In the genomic region with DNA sequence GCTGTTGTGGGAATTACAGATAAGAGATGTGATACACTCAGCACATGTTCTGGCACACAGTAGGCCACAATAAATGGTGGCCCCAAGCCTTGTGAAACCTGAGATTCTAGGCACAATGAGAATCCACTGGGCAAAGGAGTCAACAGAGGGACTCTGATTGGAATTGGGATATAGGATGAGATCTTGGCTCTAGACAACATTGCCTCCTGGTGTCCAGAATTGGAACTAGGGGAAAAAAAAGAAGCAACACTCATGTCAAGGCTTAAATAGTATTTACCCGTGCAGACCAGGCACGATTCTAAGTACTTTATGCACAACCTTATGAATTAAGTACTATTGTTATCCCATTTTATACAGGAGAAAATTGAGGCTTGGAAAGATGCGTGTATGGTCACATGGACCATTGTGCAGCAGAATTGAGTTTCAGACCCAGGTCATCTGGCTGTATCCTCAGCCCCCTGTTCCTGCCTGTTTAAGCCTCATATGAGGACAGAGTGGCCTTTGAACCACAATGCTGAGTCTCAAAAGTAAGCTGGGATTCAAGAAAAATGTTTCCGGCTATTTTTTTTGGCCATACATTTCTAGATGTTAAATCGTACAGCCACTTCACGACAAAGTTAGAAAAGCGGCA, we compare ENCODE assay signal across 2 cellular contexts.
TF ChIP-seq lines count a peak whose summit lies in the region.

No MANE protein-coding gene starts in this region.

TF ChIP-seq in HCT116, 20 proteins besides CTCF, POLR2A, EP300 and RAD21:
- TF ChIP-seq ZNF274 (IDR thresholded peaks at IDR 0.05; ENCODE audit: low read depth, low read length) (no peak), EGR1 (IDR thresholded peaks at IDR 0.05; ENCODE audit: low read depth) (no peak), YY1 (IDR thresholded peaks at IDR 0.05; ENCODE audit: extremely low read depth, insufficient replicate concordance, low read depth, low read length) (no peak), SIN3A (IDR thresholded peaks at IDR 0.05; ENCODE audit: low read depth) (no peak), TCF7L2 (IDR thresholded peaks at IDR 0.05; ENCODE audit: borderline replicate concordance, extremely low read depth, insufficient read depth, insufficient read length) (no peak), SP1 (IDR thresholded peaks at IDR 0.05; ENCODE audit: low read depth) (no peak), SRF (IDR thresholded peaks at IDR 0.05; ENCODE audit: low read depth) (no peak)
- TF ChIP-seq, protein P1, sequence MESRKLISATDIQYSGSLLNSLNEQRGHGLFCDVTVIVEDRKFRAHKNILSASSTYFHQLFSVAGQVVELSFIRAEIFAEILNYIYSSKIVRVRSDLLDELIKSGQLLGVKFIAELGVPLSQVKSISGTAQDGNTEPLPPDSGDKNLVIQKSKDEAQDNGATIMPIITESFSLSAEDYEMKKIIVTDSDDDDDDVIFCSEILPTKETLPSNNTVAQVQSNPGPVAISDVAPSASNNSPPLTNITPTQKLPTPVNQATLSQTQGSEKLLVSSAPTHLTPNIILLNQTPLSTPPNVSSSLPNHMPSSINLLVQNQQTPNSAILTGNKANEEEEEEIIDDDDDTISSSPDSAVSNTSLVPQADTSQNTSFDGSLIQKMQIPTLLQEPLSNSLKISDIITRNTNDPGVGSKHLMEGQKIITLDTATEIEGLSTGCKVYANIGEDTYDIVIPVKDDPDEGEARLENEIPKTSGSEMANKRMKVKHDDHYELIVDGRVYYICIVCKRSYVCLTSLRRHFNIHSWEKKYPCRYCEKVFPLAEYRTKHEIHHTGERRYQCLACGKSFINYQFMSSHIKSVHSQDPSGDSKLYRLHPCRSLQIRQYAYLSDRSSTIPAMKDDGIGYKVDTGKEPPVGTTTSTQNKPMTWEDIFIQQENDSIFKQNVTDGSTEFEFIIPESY (IDR thresholded peaks at IDR 0.05; ENCODE audit: extremely low read depth, insufficient replicate concordance, low read length), result no peak
- TF ChIP-seq, protein P2, sequence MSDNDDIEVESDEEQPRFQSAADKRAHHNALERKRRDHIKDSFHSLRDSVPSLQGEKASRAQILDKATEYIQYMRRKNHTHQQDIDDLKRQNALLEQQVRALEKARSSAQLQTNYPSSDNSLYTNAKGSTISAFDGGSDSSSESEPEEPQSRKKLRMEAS (IDR thresholded peaks at IDR 0.05), result no peak
- TF ChIP-seq, protein P3, sequence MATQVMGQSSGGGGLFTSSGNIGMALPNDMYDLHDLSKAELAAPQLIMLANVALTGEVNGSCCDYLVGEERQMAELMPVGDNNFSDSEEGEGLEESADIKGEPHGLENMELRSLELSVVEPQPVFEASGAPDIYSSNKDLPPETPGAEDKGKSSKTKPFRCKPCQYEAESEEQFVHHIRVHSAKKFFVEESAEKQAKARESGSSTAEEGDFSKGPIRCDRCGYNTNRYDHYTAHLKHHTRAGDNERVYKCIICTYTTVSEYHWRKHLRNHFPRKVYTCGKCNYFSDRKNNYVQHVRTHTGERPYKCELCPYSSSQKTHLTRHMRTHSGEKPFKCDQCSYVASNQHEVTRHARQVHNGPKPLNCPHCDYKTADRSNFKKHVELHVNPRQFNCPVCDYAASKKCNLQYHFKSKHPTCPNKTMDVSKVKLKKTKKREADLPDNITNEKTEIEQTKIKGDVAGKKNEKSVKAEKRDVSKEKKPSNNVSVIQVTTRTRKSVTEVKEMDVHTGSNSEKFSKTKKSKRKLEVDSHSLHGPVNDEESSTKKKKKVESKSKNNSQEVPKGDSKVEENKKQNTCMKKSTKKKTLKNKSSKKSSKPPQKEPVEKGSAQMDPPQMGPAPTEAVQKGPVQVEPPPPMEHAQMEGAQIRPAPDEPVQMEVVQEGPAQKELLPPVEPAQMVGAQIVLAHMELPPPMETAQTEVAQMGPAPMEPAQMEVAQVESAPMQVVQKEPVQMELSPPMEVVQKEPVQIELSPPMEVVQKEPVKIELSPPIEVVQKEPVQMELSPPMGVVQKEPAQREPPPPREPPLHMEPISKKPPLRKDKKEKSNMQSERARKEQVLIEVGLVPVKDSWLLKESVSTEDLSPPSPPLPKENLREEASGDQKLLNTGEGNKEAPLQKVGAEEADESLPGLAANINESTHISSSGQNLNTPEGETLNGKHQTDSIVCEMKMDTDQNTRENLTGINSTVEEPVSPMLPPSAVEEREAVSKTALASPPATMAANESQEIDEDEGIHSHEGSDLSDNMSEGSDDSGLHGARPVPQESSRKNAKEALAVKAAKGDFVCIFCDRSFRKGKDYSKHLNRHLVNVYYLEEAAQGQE (IDR thresholded peaks at IDR 0.05; ENCODE audit: low read depth), result no peak
- TF ChIP-seq, protein P4, sequence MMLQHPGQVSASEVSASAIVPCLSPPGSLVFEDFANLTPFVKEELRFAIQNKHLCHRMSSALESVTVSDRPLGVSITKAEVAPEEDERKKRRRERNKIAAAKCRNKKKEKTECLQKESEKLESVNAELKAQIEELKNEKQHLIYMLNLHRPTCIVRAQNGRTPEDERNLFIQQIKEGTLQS (IDR thresholded peaks at IDR 0.05), result no peak

TF ChIP-seq in H1, 55 proteins besides CTCF, POLR2A, EP300 and RAD21:
- TF ChIP-seq RFX5 (IDR thresholded peaks at IDR 0.05; ENCODE audit: borderline replicate concordance, low read depth, low read length), result no peak
- no peak for TF ChIP-seq HDAC2 (IDR thresholded peaks at IDR 0.05; ENCODE audit: borderline replicate concordance in 1 of 2, low read depth in 2 of 2, low read length in 2 of 2)
- no peak for TF ChIP-seq GTF2F1 (IDR thresholded peaks at IDR 0.05; ENCODE audit: borderline replicate concordance, low read depth, low read length)
- no peak for TF ChIP-seq SIX5 (IDR thresholded peaks at IDR 0.05; ENCODE audit: low read depth, low read length)
- TF ChIP-seq NANOG (IDR thresholded peaks at IDR 0.05; ENCODE audit: insufficient read depth, low read depth, low read length, poor library complexity, severe bottlenecking), result no peak
- TF ChIP-seq BACH1 (IDR thresholded peaks at IDR 0.05; ENCODE audit: low read length), result no peak
- TF ChIP-seq BCL11A (IDR thresholded peaks at IDR 0.05; ENCODE audit: low read depth in 2 of 2, low read length in 2 of 2), result no peak
- TF ChIP-seq, protein P5, sequence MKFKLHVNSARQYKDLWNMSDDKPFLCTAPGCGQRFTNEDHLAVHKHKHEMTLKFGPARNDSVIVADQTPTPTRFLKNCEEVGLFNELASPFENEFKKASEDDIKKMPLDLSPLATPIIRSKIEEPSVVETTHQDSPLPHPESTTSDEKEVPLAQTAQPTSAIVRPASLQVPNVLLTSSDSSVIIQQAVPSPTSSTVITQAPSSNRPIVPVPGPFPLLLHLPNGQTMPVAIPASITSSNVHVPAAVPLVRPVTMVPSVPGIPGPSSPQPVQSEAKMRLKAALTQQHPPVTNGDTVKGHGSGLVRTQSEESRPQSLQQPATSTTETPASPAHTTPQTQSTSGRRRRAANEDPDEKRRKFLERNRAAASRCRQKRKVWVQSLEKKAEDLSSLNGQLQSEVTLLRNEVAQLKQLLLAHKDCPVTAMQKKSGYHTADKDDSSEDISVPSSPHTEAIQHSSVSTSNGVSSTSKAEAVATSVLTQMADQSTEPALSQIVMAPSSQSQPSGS (IDR thresholded peaks at IDR 0.05; ENCODE audit: low read length), result no peak
- TF ChIP-seq JUND (IDR thresholded peaks at IDR 0.05; ENCODE audit: low read length), result no peak
- TF ChIP-seq TAF1 (IDR thresholded peaks at IDR 0.05; ENCODE audit: low read depth, low read length), result no peak
